8 cellular contexts compared by ENCODE assay signal in genomic region chr6:28589234-28589951, GRCh38.
DNase-seq lines count a peak whose midpoint lies in the region; ATAC-seq and TF ChIP-seq lines count a peak whose summit lies in the region.

No MANE protein-coding gene starts in this region.

- H3K36me3 ChIP-seq in prostate gland (no peaks in the 10 kb centered on the region), psoas muscle (ENCODE audit: insufficient read depth in 1 of 2, low read depth in 1 of 2) (no peaks in the 10 kb centered on the region)

- TF ChIP-seq CTCF in prostate gland (IDR thresholded peaks at IDR 0.05) (no peak), psoas muscle (IDR thresholded peaks at IDR 0.05) (no peak)

- H3K4me3 ChIP-seq in iPS-11a (ENCODE audit: low read depth, low read length) (peak overlapping the region; percentile 55), prostate gland (no peak overlapping the region), psoas muscle (no peak overlapping the region)

- H3K27ac Mint-ChIP-seq in activated naive CD8-positive, alpha-beta T cell treated with anti-CD3 and anti-CD28 coated beads for 36 hours, result peak overlapping the region; percentile 50

- H3K9me3 ChIP-seq in prostate gland (no peaks in the 10 kb centered on the region), psoas muscle (no peaks in the 10 kb centered on the region)

- peaks cover 2% of the 10 kb centered on the region for H3K36me3 Mint-ChIP-seq in activated naive CD8-positive, alpha-beta T cell treated with anti-CD3 and anti-CD28 coated beads for 36 hours

- H3K27ac ChIP-seq in prostate gland (no peak overlapping the region), psoas muscle (no peak overlapping the region)

- intact Hi-C loops in prostate gland (cut with DNase I) (no loop called here), psoas muscle (cut with DNase I) (no loop called here)

- 18% methylated on average over 34 of the region's 34 CpGs for WGBS in prostate gland
- WGBS in psoas muscle, 3 donors, result 4 to 6% (median 5%) methylated on average over 34 of the region's 34 CpGs

- peaks cover 93% of the 10 kb centered on the region for H3K27me3 Mint-ChIP-seq in activated naive CD8-positive, alpha-beta T cell treated with anti-CD3 and anti-CD28 coated beads for 36 hours

- H3K27me3 ChIP-seq in prostate gland (replicated peaks; ENCODE audit: insufficient read depth), result no peaks in the 10 kb centered on the region
- H3K27me3 ChIP-seq in psoas muscle (ENCODE audit: insufficient read depth in 3 of 3, low read length in 2 of 3), result peaks cover 8 to 52% (median 22%) of the 10 kb centered on the region in 3 donors

- H3K4me1 Mint-ChIP-seq in activated naive CD8-positive, alpha-beta T cell treated with anti-CD3 and anti-CD28 coated beads for 36 hours, result peaks cover 25% of the 10 kb centered on the region

- DNase-seq in GM04504 (ENCODE audit: low read depth), result peak; percentile 40
- peak; percentile 69 to 75 for DNase-seq in NCI-H526 (lab: John Stamatoyannopoulos, UW)
- peak; percentile 62 for DNase-seq in activated naive CD8-positive, alpha-beta T cell treated with anti-CD3 and anti-CD28 coated beads for 36 hours
- peak; percentile 46 to 50 for DNase-seq in stimulated activated CD4-positive, alpha-beta T cell treated with anti-CD3 and anti-CD28 coated beads, Interleukin-4, amount 100 ng/mL, for 48 hours (ENCODE audit: low read depth in 2 of 2)
- no peak for DNase-seq in prostate gland (ENCODE audit: low spot score)
- DNase-seq in psoas muscle, result no peak

- ATAC-seq in HG02588 (IDR thresholded peaks at IDR 0.05; ENCODE audit: unreplicated experiment) (peak; percentile 41), psoas muscle (no peak)

- H3K9me3 Mint-ChIP-seq in activated naive CD8-positive, alpha-beta T cell treated with anti-CD3 and anti-CD28 coated beads for 36 hours, result peaks cover 4% of the 10 kb centered on the region

- no peaks in the 10 kb centered on the region for H3K4me1 ChIP-seq in prostate gland (replicated peaks)
- H3K4me1 ChIP-seq in psoas muscle, result no peaks in the 10 kb centered on the region

- no peak for TF ChIP-seq POLR2A in prostate gland (IDR thresholded peaks at IDR 0.05)

- H3K4me3 Mint-ChIP-seq in activated naive CD8-positive, alpha-beta T cell treated with anti-CD3 and anti-CD28 coated beads for 36 hours, result peak overlapping the region; percentile 29

Comparison
In these comparisons a context has a peak if more than half of its experiments do, and no peak if none do; other contexts are left out.
1. DNase-seq: peak in GM04504 (single experiment), NCI-H526 (2 of 2), activated naive CD8-positive, alpha-beta T cell treated with anti-CD3 and anti-CD28 coated beads for 36 hours (single experiment) and stimulated activated CD4-positive, alpha-beta T cell treated with anti-CD3 and anti-CD28 coated beads, Interleukin-4, amount 100 ng/mL, for 48 hours (2 of 2); none in prostate gland (single experiment) and psoas muscle (0 of 2).